11 cellular contexts compared by ENCODE assay signal in genomic region chr1:145985129-145985501, GRCh38. TPM values are rescaled to one million over a fixed set of nuclear protein-coding genes. Genes with fewer than 3 reads are reported as not detected.
DNase-seq lines count a peak whose midpoint lies in the region; ATAC-seq and TF ChIP-seq lines count a peak whose summit lies in the region.
"Had no signal": no experiment of that assay in that cellular context is flagged by ENCODE, and none has a peak within 500 bp of the region (broad histone marks: within the 10 kb centered on the region; RNA-seq: fewer than 3 reads in every experiment).

No MANE protein-coding gene starts in this region.

- TF ChIP-seq CTCF in brain microvascular endothelial cell (IDR thresholded peaks at IDR 0.05; ENCODE audit: low read depth, low read length, missing control alignments): no peak
- no peak for TF ChIP-seq CTCF in tibial nerve (IDR thresholded peaks at IDR 0.05)

- H3K9ac ChIP-seq in mucosa of rectum (ENCODE audit: low read depth in 1 of 2, low read length in 2 of 2): peak overlapping the region; percentile 15 to 41

- H3K36me3 ChIP-seq in brain microvascular endothelial cell (replicated peaks) (no peaks in the 10 kb centered on the region), mucosa of rectum (ENCODE audit: control insufficient read depth in 2 of 2, insufficient read depth in 2 of 2, low read length in 2 of 2) (no peaks in the 10 kb centered on the region), tibial nerve (no peaks in the 10 kb centered on the region)

- ATAC-seq in GM21447 (IDR thresholded peaks at IDR 0.05; ENCODE audit: unreplicated experiment): no peak

- H3K4me3 Mint-ChIP-seq in activated T-cell treated with anti-CD3 and anti-CD28 coated beads, Interleukin-2, amount 50 U/mL, for 24 hours: peak overlapping the region; percentile 49

- in situ Hi-C loops in brain microvascular endothelial cell (cut with HindIII; ENCODE audit: low pct_ligation_motif_present, low sequenced_read_pairs): no loop called here

- TF ChIP-seq POLR2A in tibial nerve (IDR thresholded peaks at IDR 0.05): no peak

- peaks cover 64% of the 10 kb centered on the region for H3K4me1 Mint-ChIP-seq in activated T-cell treated with anti-CD3 and anti-CD28 coated beads, Interleukin-2, amount 50 U/mL, for 24 hours (ENCODE audit: low read depth)

- no peak for DNase-seq in activated T-cell treated with anti-CD3 and anti-CD28 coated beads, Interleukin-2, amount 50 U/mL, for 24 hours
- no peak for DNase-seq in activated T-cell treated with anti-CD3 and anti-CD28 coated beads, Interleukin-2, amount 50 U/mL, for 48 hours
- DNase-seq in brain microvascular endothelial cell: no peak
- DNase-seq in tibial nerve (ENCODE audit: low spot score in 2 of 2): no peak
- no peak for DNase-seq in RKO (ENCODE audit: low spot score)
- DNase-seq in NCI-H446 (lab: John Stamatoyannopoulos, UW): no peak
- DNase-seq: activated CD8-positive, alpha-beta memory T cell treated with anti-CD3 and anti-CD28 coated beads, Interleukin-2, amount 50 U/mL, for 4 hours; NCI-H526 had no signal

- WGBS in tibial nerve, 2 donors: 52 to 55% methylated on average over 2 of the region's 2 CpGs

- H3K36me3 Mint-ChIP-seq in activated T-cell treated with anti-CD3 and anti-CD28 coated beads, Interleukin-2, amount 50 U/mL, for 24 hours (ENCODE audit: low read depth): no peaks in the 10 kb centered on the region

- H3K9me3 ChIP-seq in mucosa of rectum (ENCODE audit: control insufficient read depth in 2 of 2, low read length in 2 of 2): no peaks in the 10 kb centered on the region
- H3K9me3 ChIP-seq in tibial nerve: no peaks in the 10 kb centered on the region

- H3K27me3 Mint-ChIP-seq in activated T-cell treated with anti-CD3 and anti-CD28 coated beads, Interleukin-2, amount 50 U/mL, for 24 hours: no peaks in the 10 kb centered on the region

- H3K27me3 ChIP-seq in brain microvascular endothelial cell (replicated peaks) (no peaks in the 10 kb centered on the region), mucosa of rectum (ENCODE audit: control insufficient read depth in 2 of 2, insufficient read depth in 2 of 2, low read length in 2 of 2) (no peaks in the 10 kb centered on the region), tibial nerve (no peaks in the 10 kb centered on the region)

- H3K27ac ChIP-seq in brain microvascular endothelial cell (peak overlapping the region; percentile 3), mucosa of rectum (ENCODE audit: low read depth in 2 of 2, low read length in 2 of 2) (peak overlapping the region; percentile 74 to 84), tibial nerve (peak overlapping the region; percentile 67 to 99 (median 85))

- H3K4me1 ChIP-seq in mucosa of rectum (ENCODE audit: control insufficient read depth in 2 of 2, insufficient read depth in 2 of 2, low read length in 2 of 2) (peaks cover 42 to 53% of the 10 kb centered on the region in 2 donors), tibial nerve (peaks cover 0 to 76% (median 49%) of the 10 kb centered on the region in 4 donors)

- H3K9me3 Mint-ChIP-seq in activated T-cell treated with anti-CD3 and anti-CD28 coated beads, Interleukin-2, amount 50 U/mL, for 24 hours: no peaks in the 10 kb centered on the region

- TF ChIP-seq EP300 in tibial nerve (IDR thresholded peaks at IDR 0.05): no peak

- H3K4me3 ChIP-seq in brain microvascular endothelial cell (ENCODE audit: low read depth, low read length): no peak overlapping the region
- H3K4me3 ChIP-seq in mucosa of rectum (ENCODE audit: low read length in 2 of 2): peak overlapping the region in 1 of 2 donors; percentile 23
- peak overlapping the region in 1 of 4 donors; percentile 34 for H3K4me3 ChIP-seq in tibial nerve

- peak overlapping the region; percentile 69 for H3K27ac Mint-ChIP-seq in activated T-cell treated with anti-CD3 and anti-CD28 coated beads, Interleukin-2, amount 50 U/mL, for 24 hours

RNA-seq across cellular contexts. Expression of gene TXNIP, which starts 11.3 kb away (rescaled TPM):
- total RNA-seq in tibial nerve: 1,000 to 10,000 TPM; 1,863 to 2,525 (median 2,185) TPM

RNA-seq across cellular contexts. Expression of gene POLR3GL, which starts 20.6 kb away (rescaled TPM):
- 10 to 100 TPM; 20.1 to 33.1 (median 28.9) TPM for total RNA-seq in tibial nerve

RNA-seq across cellular contexts. Expression of gene ANKRD34A, which starts 20.7 kb away (rescaled TPM):
- total RNA-seq in tibial nerve: 1 to 10 TPM in 2 of 4 donors, under 1 TPM in 2; 0.39 to 2.4 (median 1.3) TPM

RNA-seq across cellular contexts. Expression of gene LIX1L, which starts 27.3 kb away (rescaled TPM):
- 10 to 100 TPM; 30.8 to 57.1 (median 41.5) TPM for total RNA-seq in tibial nerve

RNA-seq across cellular contexts. Expression of gene HJV, which starts 36.4 kb away (rescaled TPM):
- not detected for total RNA-seq in tibial nerve
- total RNA-seq: glomerular endothelial cell had no signal

Comparison
In these comparisons a context has a peak if more than half of its experiments do, and no peak if none do; other contexts are left out.
1. H3K27ac ChIP-seq: peak in every context shown above with its lines; median percentile 85 in tibial nerve; 79 in mucosa of rectum; 3 in brain microvascular endothelial cell.